In genomic region chr3:120160050-120160449, GRCh38 we compare ENCODE assay signal across 11 cellular contexts.
DNase-seq lines count a peak whose midpoint lies in the region; ATAC-seq, FAIRE-seq and TF ChIP-seq lines count a peak whose summit lies in the region.
"Had no signal": no experiment of that assay in that cellular context is flagged by ENCODE, and none has a peak within 500 bp of the region (broad histone marks: within the 10 kb centered on the region; RNA-seq: fewer than 3 reads in every experiment).

No MANE protein-coding gene starts in this region.

- H3K4me3 Mint-ChIP-seq in activated CD8-positive, alpha-beta T cell treated with anti-CD3 and anti-CD28 coated beads, Interleukin-2, amount 10 ng/mL, durations not matched to agents 7 days and 5 days: no peak overlapping the region

- 0 out of 5 replicates have a peak, but pooled peaks cover 0 to 4% of the 10 kb centered on the region in 2 experiments for H3K4me1 ChIP-seq in K562 (replicated peaks in 1 of 2; ENCODE audit: control insufficient read depth in 2 of 2, insufficient read depth in 2 of 2, low read length in 2 of 2)
- H3K4me1 ChIP-seq: BLaER1 had no signal

- no peak overlapping the region for H3K4me3 ChIP-seq in K562
- H3K4me3 ChIP-seq: BLaER1 had no signal

- no peak overlapping the region for H3K4me2 ChIP-seq in K562 (ENCODE audit: insufficient read depth, low read length)
- H3K4me2 ChIP-seq: BLaER1 had no signal

- TF ChIP-seq EP300 in K562 (IDR thresholded peaks at IDR 0.05; ENCODE audit: low read length): peak; percentile 70; the same call in 1 of the 2 replicates

- WGBS in K562 (ENCODE audit: insufficient coverage, low coverage, missing lambda C conversion rate): 0% methylated on average over 1 of the region's 1 CpG

- in situ Hi-C loops in K562 (cut with MboI): no loop called here

- no peaks in the 10 kb centered on the region for H3K79me2 ChIP-seq in K562 (ENCODE audit: control insufficient read depth, insufficient read depth, low read length)

- no peaks in the 10 kb centered on the region for H3K4me1 Mint-ChIP-seq in activated CD8-positive, alpha-beta T cell treated with anti-CD3 and anti-CD28 coated beads, Interleukin-2, amount 10 ng/mL, durations not matched to agents 7 days and 5 days (ENCODE audit: low read depth)

- no peaks in the 10 kb centered on the region for H3K9me1 ChIP-seq in K562 (ENCODE audit: control insufficient read depth, insufficient read depth, low read length)

- FAIRE-seq in K562 (lab: Jason Lieb, UNC): no peak

- H3K27ac ChIP-seq in 22Rv1 (peak overlapping the region; percentile 45), K562 (ENCODE audit: extremely low read depth, low read depth, low read length) (no peak overlapping the region)
- H3K27ac ChIP-seq: BLaER1 had no signal

- peaks cover 9% of the 10 kb centered on the region for H3K9me3 Mint-ChIP-seq in activated CD8-positive, alpha-beta T cell treated with anti-CD3 and anti-CD28 coated beads, Interleukin-2, amount 10 ng/mL, durations not matched to agents 7 days and 5 days (ENCODE audit: insufficient read depth)

- no peak overlapping the region for H3K27ac Mint-ChIP-seq in activated CD8-positive, alpha-beta T cell treated with anti-CD3 and anti-CD28 coated beads, Interleukin-2, amount 10 ng/mL, durations not matched to agents 7 days and 5 days

- intact Hi-C loops in K562 (cut with micrococcal nuclease): no loop called here

- no peak for TF ChIP-seq RAD21 in K562 (CRISPR knock-in tag; conservative IDR thresholded peaks at IDR 0.05 in 1 of 2, IDR thresholded peaks at IDR 0.05 in 1 of 2)

- no peak for TF ChIP-seq CTCF in 22Rv1 (IDR thresholded peaks at IDR 0.05)
- TF ChIP-seq CTCF in K562 (IDR thresholded peaks at IDR 0.05 in 2 of 3, conservative IDR thresholded peaks at IDR 0.05 in 1 of 3; ENCODE audit: insufficient read depth in 2 of 3, low read depth in 1 of 3, low read length in 3 of 3): no peak

- CTCF ChIA-PET in K562 (lab: Yijun Ruan, JAX; ENCODE audit: low intra/inter-chr PET ratio): no interaction called here
- CTCF ChIA-PET in activated CD8-positive, alpha-beta T cell treated with anti-CD3 and anti-CD28 coated beads, Interleukin-2, amount 10 ng/mL, durations not matched to agents 7 days and 5 days (lab: Charles Lee): no interaction called here

- H3K9ac ChIP-seq in K562 (ENCODE audit: insufficient read depth in 1 of 2, low read depth in 2 of 2, low read length in 2 of 2): no peak overlapping the region
- H3K9ac ChIP-seq: BLaER1 had no signal

- POLR2A ChIA-PET in K562 (lab: Yijun Ruan, JAX): no interaction called here
- POLR2A ChIA-PET in activated CD8-positive, alpha-beta T cell treated with anti-CD3 and anti-CD28 coated beads, Interleukin-2, amount 10 ng/mL, durations not matched to agents 7 days and 5 days (lab: Charles Lee): no interaction called here

- H3K27me3 Mint-ChIP-seq in activated CD8-positive, alpha-beta T cell treated with anti-CD3 and anti-CD28 coated beads, Interleukin-2, amount 10 ng/mL, durations not matched to agents 7 days and 5 days (ENCODE audit: low read depth): peaks cover 14% of the 10 kb centered on the region

- H3K27me3 ChIP-seq in K562 (ENCODE audit: control insufficient read depth in 2 of 2, insufficient read depth in 2 of 2, low read length in 2 of 2): no peaks in the 10 kb centered on the region; a peak in 1 of 5 replicates
- H3K27me3 ChIP-seq: BLaER1 had no signal

- peak; percentile 81 for ATAC-seq in K562
- ATAC-seq in activated CD8-positive, alpha-beta T cell treated with anti-CD3 and anti-CD28 coated beads, Interleukin-2, amount 10 ng/mL, durations not matched to agents 7 days and 5 days: no peak

- H3K9me3 ChIP-seq in K562 (replicated peaks; ENCODE audit: control insufficient read depth, insufficient read depth, low read depth, low read length): no peaks in the 10 kb centered on the region

- no TSS peak for BruUV-seq in K562 (replicated peaks; lab: Mats Ljungman, UMichigan)

- peaks cover 4% of the 10 kb centered on the region for H3K36me3 Mint-ChIP-seq in activated CD8-positive, alpha-beta T cell treated with anti-CD3 and anti-CD28 coated beads, Interleukin-2, amount 10 ng/mL, durations not matched to agents 7 days and 5 days (ENCODE audit: low read depth)

- TF ChIP-seq POLR2A in K562 (conservative IDR thresholded peaks at IDR 0.05): no peak

- DNase-seq in HuH-7 (ENCODE audit: low spot score) (peak; percentile 50), K562 (ENCODE audit: extremely low read depth in 1 of 4, low spot score in 3 of 4) (no peak), kidney tubule cell (ENCODE audit: low spot score) (peak; percentile 87), NCI-H1048 (lab: John Stamatoyannopoulos, UW) (no peak), NCI-H1436 (lab: John Stamatoyannopoulos, UW) (no peak), OCI-M2 (lab: John Stamatoyannopoulos, UW; ENCODE audit: unreplicated experiment) (no peak)
- no peak for DNase-seq in activated CD8-positive, alpha-beta T cell treated with anti-CD3 and anti-CD28 coated beads, Interleukin-2, amount 10 ng/mL, durations not matched to agents 7 days and 5 days
- DNase-seq: cortex of kidney; stimulated activated CD4-positive, alpha-beta T cell treated with anti-CD3 and anti-CD28 coated beads, Interleukin-4, amount 100 ng/mL, for 24 hours had no signal

- no peaks in the 10 kb centered on the region for H3K36me3 ChIP-seq in K562 (ENCODE audit: control insufficient read depth, insufficient read depth, low read length)
- H3K36me3 ChIP-seq: BLaER1 had no signal

- no peak overlapping the region for H2AFZ ChIP-seq in K562 (ENCODE audit: low read depth, low read length)

- no peaks in the 10 kb centered on the region for H4K20me1 ChIP-seq in K562 (replicated peaks; ENCODE audit: control insufficient read depth, insufficient read depth, low read length)
- H4K20me1 ChIP-seq: BLaER1 had no signal

TF ChIP-seq in K562, 482 proteins besides CTCF, POLR2A, EP300 and RAD21 (continues in another document):
- TF ChIP-seq SRSF9 (IDR thresholded peaks at IDR 0.05; ENCODE audit: borderline replicate concordance, low read depth, low read length) (no peak), MCM7 (IDR thresholded peaks at IDR 0.05) (no peak), ETS1 (conservative IDR thresholded peaks at IDR 0.05; ENCODE audit: control insufficient read depth, low read depth, low read length) (no peak), STAG1 (CRISPR knock-in tag; IDR thresholded peaks at IDR 0.05; ENCODE audit: borderline replicate concordance) (no peak), MYC (IDR thresholded peaks at IDR 0.05; ENCODE audit: low read depth, low read length) (0 out of 2 replicates have a peak, but pooled peaks have one; percentile 19), MYC (CRISPR knock-in tag; IDR thresholded peaks at IDR 0.05; ENCODE audit: borderline replicate concordance, low read depth) (no peak), RNF2 (IDR thresholded peaks at IDR 0.05) (no peak), CREB5 (CRISPR knock-in tag; IDR thresholded peaks at IDR 0.05) (no peak), ETS2 (tag; IDR thresholded peaks at IDR 0.05; ENCODE audit: borderline replicate concordance, poor library complexity, severe bottlenecking) (no peak), CTBP1 (IDR thresholded peaks at IDR 0.05; ENCODE audit: borderline replicate concordance) (peak; percentile 43; the same call in 1 of the 2 replicates), ZSCAN32 (CRISPR knock-in tag; IDR thresholded peaks at IDR 0.05) (peak; percentile 81; the same call in 1 of the 2 replicates), TRIM24 (IDR thresholded peaks at IDR 0.05) (peak; percentile 98 to 99), TAL1 (IDR thresholded peaks at IDR 0.05) (no peak), BCOR (IDR thresholded peaks at IDR 0.05) (no peak), SAP30 (IDR thresholded peaks at IDR 0.05; ENCODE audit: borderline replicate concordance, insufficient read depth, low read depth, low read length, poor library complexity, severe bottlenecking) (no peak), PHF21A (IDR thresholded peaks at IDR 0.05; ENCODE audit: borderline replicate concordance, low read depth) (no peak)

Comparison
In these comparisons a context has a peak if more than half of its experiments do, and no peak if none do; other contexts are left out.
1. DNase-seq: peak in HuH-7 (single experiment) and kidney tubule cell (single experiment); none in K562 (0 of 4), NCI-H1048 (single experiment), NCI-H1436 (single experiment), activated CD8-positive, alpha-beta T cell treated with anti-CD3 and anti-CD28 coated beads, Interleukin-2, amount 10 ng/mL, durations not matched to agents 7 days and 5 days (single experiment) and OCI-M2 (single experiment).